Comparison of ENCODE assay signal across 8 cellular contexts in genomic region chr4:42302348-42302747, GRCh38.
DNase-seq lines count a peak whose midpoint lies in the region; ATAC-seq and TF ChIP-seq lines count a peak whose summit lies in the region.

No MANE protein-coding gene starts in this region.

- CTCF ChIA-PET in HEK293T (lab: Yijun Ruan, JAX): interaction anchor here (0.7 kb wide), 1 partner anchor 213 kb away, joined by 4 read pairs; no protein-coding TSS in a partner anchor

- POLR2A ChIA-PET in HEK293T (lab: Yijun Ruan, JAX): no interaction called here

- peak; percentile 67 for DNase-seq in Daoy (ENCODE audit: low read depth)
- DNase-seq in HEK293T (ENCODE audit: extremely low spot score): peak; percentile 49
- peak; percentile 66 for DNase-seq in SK-MEL-5 (ENCODE audit: low read depth, low spot score)
- DNase-seq in kidney tubule cell (ENCODE audit: low spot score): peak; percentile 47
- no peak for DNase-seq in activated CD4-positive, alpha-beta T cell treated with anti-CD3 and anti-CD28 coated beads, Interleukin-2, amount 50 U/mL, for 1 hour
- no peak for DNase-seq in cardiac septum (ENCODE audit: low spot score)

- in situ Hi-C loops in SK-MEL-5 (cut with HindIII; ENCODE audit: low pct_unique_long_range_greater_than_20kb, low sequenced_read_pairs): no loop called here

- intact Hi-C loops in cardiac septum (cut with DNase I): no loop called here

- ATAC-seq in HG02870 (IDR thresholded peaks at IDR 0.05; ENCODE audit: unreplicated experiment) (no peak), GM21619 (IDR thresholded peaks at IDR 0.05; ENCODE audit: unreplicated experiment) (no peak)

TF ChIP-seq in HEK293T, 16 proteins besides CTCF, POLR2A, EP300 and RAD21:
- TF ChIP-seq HDGF (IDR thresholded peaks at IDR 0.05; ENCODE audit: borderline replicate concordance) (no peak), BHLHE40 (IDR thresholded peaks at IDR 0.05; ENCODE audit: borderline replicate concordance) (no peak), FOXM1 (IDR thresholded peaks at IDR 0.05; ENCODE audit: borderline replicate concordance) (no peak), CTBP1 (IDR thresholded peaks at IDR 0.05; ENCODE audit: borderline replicate concordance) (no peak), FOXA1 (IDR thresholded peaks at IDR 0.05) (no peak), SP1 (IDR thresholded peaks at IDR 0.05) (no peak), L3MBTL2 (conservative IDR thresholded peaks at IDR 0.05) (no peak), ELF4 (IDR thresholded peaks at IDR 0.05) (no peak), NFRKB (IDR thresholded peaks at IDR 0.05) (no peak)
TF ChIP-seq in HEK293T: peak in this region for 0.

Comparison
In these comparisons a context has a peak if more than half of its experiments do, and no peak if none do; other contexts are left out.
1. DNase-seq: peak in Daoy (single experiment), HEK293T (single experiment), SK-MEL-5 (single experiment) and kidney tubule cell (single experiment); none in activated CD4-positive, alpha-beta T cell treated with anti-CD3 and anti-CD28 coated beads, Interleukin-2, amount 50 U/mL, for 1 hour (single experiment) and cardiac septum (single experiment).